Comparison of ENCODE assay signal across 1 cellular context in genomic region chr4:132827522-132827921, GRCh38.
TF ChIP-seq lines count a peak whose summit lies in the region.

No MANE protein-coding gene starts in this region.

TF ChIP-seq in H1, 55 proteins besides CTCF, POLR2A, EP300 and RAD21 (continued from another document):
- TF ChIP-seq ATF2 (IDR thresholded peaks at IDR 0.05; ENCODE audit: low read length) (no peak), GABPA (IDR thresholded peaks at IDR 0.05; ENCODE audit: borderline replicate concordance, insufficient read depth, low read length) (no peak), SP1 (IDR thresholded peaks at IDR 0.05; ENCODE audit: low read depth, low read length) (no peak), RXRA (IDR thresholded peaks at IDR 0.05; ENCODE audit: insufficient read depth, low read depth, low read length) (no peak), BRCA1 (IDR thresholded peaks at IDR 0.05; ENCODE audit: low read depth, low read length) (no peak), CBX5 (IDR thresholded peaks at IDR 0.05; ENCODE audit: low read depth, low read length) (no peak), SRF (IDR thresholded peaks at IDR 0.05; ENCODE audit: low read depth, low read length) (no peak), FOSL1 (IDR thresholded peaks at IDR 0.05; ENCODE audit: insufficient read depth, low read depth, low read length) (no peak), TCF12 (IDR thresholded peaks at IDR 0.05; ENCODE audit: low read depth, low read length) (no peak), SIRT6 (IDR thresholded peaks at IDR 0.05; ENCODE audit: low read length) (no peak), CBX8 (IDR thresholded peaks at IDR 0.05; ENCODE audit: borderline replicate concordance, low read depth, low read length) (no peak), JUN (IDR thresholded peaks at IDR 0.05; ENCODE audit: low read depth, low read length) (no peak)
